Comparison of ENCODE assay signal across 1 cellular context in genomic region chr1:47436304-47436978, GRCh38.
A peak's percentile ranks its signal among the peaks of the same experiment; 100 is the strongest.
TF ChIP-seq lines count a peak whose summit lies in the region.

No MANE protein-coding gene starts in this region.

TF ChIP-seq in K562, 482 proteins besides CTCF, POLR2A, EP300 and RAD21 (continued from another document and continues in another):
- TF ChIP-seq E2F6 (IDR thresholded peaks at IDR 0.05; ENCODE audit: borderline replicate concordance in 1 of 2, extremely low read depth in 1 of 2, insufficient read depth in 1 of 2, insufficient read length in 1 of 2, low read depth in 1 of 2, low read length in 1 of 2, poor library complexity in 1 of 2, severe bottlenecking in 1 of 2) (peak in 1 of 2 experiments; percentile 43), ZNF511 (CRISPR knock-in tag; IDR thresholded peaks at IDR 0.05) (0 out of 2 replicates have a peak, but pooled peaks have one; percentile 69), ARID1B (IDR thresholded peaks at IDR 0.05) (peak; percentile 50; the same call in 1 of the 2 replicates), ZNF740 (CRISPR knock-in tag; IDR thresholded peaks at IDR 0.05) (peak; percentile 81; the same call in 1 of the 2 replicates), ZNF740 (tag; IDR thresholded peaks at IDR 0.05) (no peak), HDAC1 (IDR thresholded peaks at IDR 0.05) (peak in 1 of 2 experiments; percentile 56; a peak in 1 of 4 replicates), SP2 (IDR thresholded peaks at IDR 0.05; ENCODE audit: extremely low read depth, low read depth, low read length, poor library complexity, severe bottlenecking) (no peak), ZNF655 (CRISPR knock-in tag; IDR thresholded peaks at IDR 0.05) (no peak), TRIM28 (IDR thresholded peaks at IDR 0.05) (0 out of 2 replicates have a peak, but pooled peaks have one; percentile 41), L3MBTL2 (IDR thresholded peaks at IDR 0.05) (0 out of 2 replicates have a peak, but pooled peaks have one; percentile 8), ETS1 (conservative IDR thresholded peaks at IDR 0.05; ENCODE audit: control insufficient read depth, low read depth, low read length) (no peak), RFX7 (CRISPR knock-in tag; IDR thresholded peaks at IDR 0.05) (no peak), ZNF830 (CRISPR knock-in tag; IDR thresholded peaks at IDR 0.05) (no peak; the same call in 1 of the 2 replicates), ARID4B (CRISPR knock-in tag; IDR thresholded peaks at IDR 0.05) (no peak; the same call in 1 of the 2 replicates), NR4A1 (CRISPR knock-in tag; IDR thresholded peaks at IDR 0.05) (no peak), NR4A1 (tag; IDR thresholded peaks at IDR 0.05) (no peak), ZNF174 (CRISPR knock-in tag; IDR thresholded peaks at IDR 0.05) (no peak), ZNF395 (CRISPR knock-in tag; IDR thresholded peaks at IDR 0.05) (no peak), ELF1 (tag; IDR thresholded peaks at IDR 0.05) (0 out of 2 replicates have a peak, but pooled peaks have one; percentile 50), CXXC5 (CRISPR knock-in tag; IDR thresholded peaks at IDR 0.05) (peak; percentile 37), MIER1 (IDR thresholded peaks at IDR 0.05; ENCODE audit: low read depth) (0 out of 2 replicates have a peak, but pooled peaks have one; percentile 29), ZNF766 (CRISPR knock-in tag; conservative IDR thresholded peaks at IDR 0.05) (no peak), NFXL1 (CRISPR knock-in tag; IDR thresholded peaks at IDR 0.05) (no peak), CREBBP (IDR thresholded peaks at IDR 0.05; ENCODE audit: low read depth, low read length) (no peak), ZNF584 (CRISPR knock-in tag; IDR thresholded peaks at IDR 0.05; ENCODE audit: low read depth) (no peak), ZNF12 (CRISPR knock-in tag; IDR thresholded peaks at IDR 0.05) (no peak; the same call in 1 of the 2 replicates), MEIS2 (IDR thresholded peaks at IDR 0.05; ENCODE audit: partially characterized antibody) (no peak), XRCC3 (IDR thresholded peaks at IDR 0.05) (no peak), ATF1 (CRISPR knock-in tag; IDR thresholded peaks at IDR 0.05) (no peak), ATF1 (tag; IDR thresholded peaks at IDR 0.05) (peak; percentile 12; the same call in 1 of the 2 replicates), CC2D1A (IDR thresholded peaks at IDR 0.05) (0 out of 2 replicates have a peak, but pooled peaks have one; percentile 30), ZNF175 (CRISPR knock-in tag; IDR thresholded peaks at IDR 0.05; ENCODE audit: low read depth) (no peak), ZFP30 (CRISPR knock-in tag; IDR thresholded peaks at IDR 0.05; ENCODE audit: borderline replicate concordance) (no peak), EGR1 (conservative IDR thresholded peaks at IDR 0.05) (peak; percentile 82), ZNF263 (CRISPR knock-in tag; IDR thresholded peaks at IDR 0.05; ENCODE audit: borderline replicate concordance) (peak; percentile 57; the same call in 1 of the 2 replicates), TGIF2 (CRISPR knock-in tag; IDR thresholded peaks at IDR 0.05) (no peak), ZNF407 (IDR thresholded peaks at IDR 0.05; ENCODE audit: low read depth) (no peak)
